In genomic region chr4:18593297-18594002, GRCh38 we compare ENCODE assay signal across 8 cellular contexts.
DNase-seq lines count a peak whose midpoint lies in the region; ATAC-seq lines count a peak whose summit lies in the region.

No MANE protein-coding gene starts in this region.

- DNase-seq in CD4-positive, CD25-positive, alpha-beta regulatory T cell: peak; percentile 26 to 64 (median 58)
- DNase-seq in NCI-H524 (lab: John Stamatoyannopoulos, UW): peak; percentile 57 to 83
- peak; percentile 55 for DNase-seq in activated CD4-positive, alpha-beta T cell treated with anti-CD3 and anti-CD28 coated beads, Interleukin-2, amount 10 ng/mL, durations not matched to agents 7 days and 5 days
- DNase-seq in ecto neural progenitor cell (ENCODE audit: low spot score): peak; percentile 71
- peak; percentile 96 for DNase-seq in medulla oblongata (ENCODE audit: extremely low spot score)
- peak; percentile 1 for DNase-seq in stimulated activated CD8-positive, alpha-beta memory T cell treated with anti-CD3 and anti-CD28 coated beads, Interleukin-4, amount 100 ng/mL, for 24 hours (ENCODE audit: low read depth)

- no peaks in the 10 kb centered on the region for H3K36me3 ChIP-seq in CD4-positive, CD25-positive, alpha-beta regulatory T cell (ENCODE audit: control insufficient read depth, insufficient read depth, low read length)

- peak overlapping the region; percentile 19 for H3K4me3 ChIP-seq in CD4-positive, CD25-positive, alpha-beta regulatory T cell (ENCODE audit: low read depth, low read length)

- CTCF ChIA-PET in activated CD4-positive, alpha-beta T cell treated with anti-CD3 and anti-CD28 coated beads, Interleukin-2, amount 10 ng/mL, durations not matched to agents 7 days and 5 days (lab: Charles Lee): no interaction called here

- ATAC-seq in CD4-positive, CD25-positive, alpha-beta regulatory T cell (ENCODE audit: low read depth in 2 of 2): peak in 1 of 2 donors; percentile 55
- ATAC-seq in GM19324 (IDR thresholded peaks at IDR 0.05; ENCODE audit: low FRiP score, unreplicated experiment): peak; percentile 89
- ATAC-seq in HG03442 (IDR thresholded peaks at IDR 0.05; ENCODE audit: unreplicated experiment): peak; percentile 86

- no peaks in the 10 kb centered on the region for H3K27me3 ChIP-seq in CD4-positive, CD25-positive, alpha-beta regulatory T cell (ENCODE audit: control insufficient read depth, insufficient read depth, low read length)

- no peaks in the 10 kb centered on the region for H3K9me3 ChIP-seq in CD4-positive, CD25-positive, alpha-beta regulatory T cell (ENCODE audit: control insufficient read depth in 2 of 2, low read length in 2 of 2)

- no peak overlapping the region for H3K4me3 Mint-ChIP-seq in CD4-positive, CD25-positive, alpha-beta regulatory T cell
- H3K4me3 Mint-ChIP-seq in activated CD4-positive, alpha-beta T cell treated with anti-CD3 and anti-CD28 coated beads, Interleukin-2, amount 10 ng/mL, durations not matched to agents 7 days and 5 days: no peak overlapping the region

- no peaks in the 10 kb centered on the region for H3K4me1 ChIP-seq in CD4-positive, CD25-positive, alpha-beta regulatory T cell (ENCODE audit: control insufficient read depth, insufficient read depth, low read length, poor library complexity, severe bottlenecking)

- H3K36me3 Mint-ChIP-seq in CD4-positive, CD25-positive, alpha-beta regulatory T cell: no peaks in the 10 kb centered on the region
- H3K36me3 Mint-ChIP-seq in activated CD4-positive, alpha-beta T cell treated with anti-CD3 and anti-CD28 coated beads, Interleukin-2, amount 10 ng/mL, durations not matched to agents 7 days and 5 days (ENCODE audit: low read depth): no peaks in the 10 kb centered on the region

- no peak overlapping the region for H3K27ac Mint-ChIP-seq in CD4-positive, CD25-positive, alpha-beta regulatory T cell
- no peak overlapping the region for H3K27ac Mint-ChIP-seq in activated CD4-positive, alpha-beta T cell treated with anti-CD3 and anti-CD28 coated beads, Interleukin-2, amount 10 ng/mL, durations not matched to agents 7 days and 5 days

- H3K27me3 Mint-ChIP-seq in CD4-positive, CD25-positive, alpha-beta regulatory T cell: no peaks in the 10 kb centered on the region
- H3K27me3 Mint-ChIP-seq in activated CD4-positive, alpha-beta T cell treated with anti-CD3 and anti-CD28 coated beads, Interleukin-2, amount 10 ng/mL, durations not matched to agents 7 days and 5 days: peaks cover 2% of the 10 kb centered on the region

- no peak overlapping the region for H3K27ac ChIP-seq in CD4-positive, CD25-positive, alpha-beta regulatory T cell (ENCODE audit: insufficient read depth, low read length, poor library complexity, severe bottlenecking)

- no peaks in the 10 kb centered on the region for H3K9me3 Mint-ChIP-seq in CD4-positive, CD25-positive, alpha-beta regulatory T cell
- no peaks in the 10 kb centered on the region for H3K9me3 Mint-ChIP-seq in activated CD4-positive, alpha-beta T cell treated with anti-CD3 and anti-CD28 coated beads, Interleukin-2, amount 10 ng/mL, durations not matched to agents 7 days and 5 days

- peaks cover 0 to 8% (median 6%) of the 10 kb centered on the region in 4 donors for H3K4me1 Mint-ChIP-seq in CD4-positive, CD25-positive, alpha-beta regulatory T cell
- peaks cover 8% of the 10 kb centered on the region for H3K4me1 Mint-ChIP-seq in activated CD4-positive, alpha-beta T cell treated with anti-CD3 and anti-CD28 coated beads, Interleukin-2, amount 10 ng/mL, durations not matched to agents 7 days and 5 days

- POLR2A ChIA-PET in activated CD4-positive, alpha-beta T cell treated with anti-CD3 and anti-CD28 coated beads, Interleukin-2, amount 10 ng/mL, durations not matched to agents 7 days and 5 days (lab: Charles Lee): no interaction called here

Comparison
In these comparisons a context has a peak if more than half of its experiments do, and no peak if none do; other contexts are left out.
1. DNase-seq: peak in every context shown above with its lines; median percentile 96 in medulla oblongata; 71 in ecto neural progenitor cell; 70 in NCI-H524; 58 in CD4-positive, CD25-positive, alpha-beta regulatory T cell; 55 in activated CD4-positive, alpha-beta T cell treated with anti-CD3 and anti-CD28 coated beads, Interleukin-2, amount 10 ng/mL, durations not matched to agents 7 days and 5 days; 1 in stimulated activated CD8-positive, alpha-beta memory T cell treated with anti-CD3 and anti-CD28 coated beads, Interleukin-4, amount 100 ng/mL, for 24 hours.